10 cellular contexts compared by ENCODE assay signal in genomic region chr12:124654666-124655316, GRCh38.
DNase-seq lines count a peak whose midpoint lies in the region; TF ChIP-seq lines count a peak whose summit lies in the region.
"Had no signal": no experiment of that assay in that cellular context is flagged by ENCODE, and none has a peak within 500 bp of the region (broad histone marks: within the 10 kb centered on the region; RNA-seq: fewer than 3 reads in every experiment).

No MANE protein-coding gene starts in this region.

- no peak for TF ChIP-seq CTCF in esophagus squamous epithelium (IDR thresholded peaks at IDR 0.05)
- no peak for TF ChIP-seq CTCF in nephron (IDR thresholded peaks at IDR 0.05; ENCODE audit: unreplicated experiment in 3 of 3)

- peak overlapping the region in 2 of 4 donors; percentile 24 to 50 for H3K4me3 ChIP-seq in esophagus squamous epithelium

- H3K27ac ChIP-seq in esophagus squamous epithelium, result peak overlapping the region; percentile 60 to 90 (median 83)

- peak; percentile 52 for DNase-seq in A172 (ENCODE audit: low spot score)
- peak; percentile 61 for DNase-seq in NCI-H69 (lab: John Stamatoyannopoulos, UW)
- DNase-seq in esophagus squamous epithelium (lab: John Stamatoyannopoulos, UW), result no peak
- no peak for DNase-seq in inferior parietal cortex (ENCODE audit: extremely low spot score)
- DNase-seq in superior temporal gyrus (ENCODE audit: extremely low spot score), result no peak
- DNase-seq in DMS114 treated with DMSO at 0.1 percent for 48 hours (lab: John Stamatoyannopoulos, UW; ENCODE audit: unreplicated experiment), result no peak
- no peak for DNase-seq in activated naive CD4-positive, alpha-beta T cell treated with anti-CD3 and anti-CD28 coated beads, Interleukin-2, amount 50 U/mL, for 16 hours
- DNase-seq: CD4-positive, alpha-beta memory T cell had no signal

- intact Hi-C loops in esophagus squamous epithelium (cut with DNase I), result no loop called here

- H3K4me1 Mint-ChIP-seq in nephron, result peaks cover 51% of the 10 kb centered on the region
- H3K4me1 Mint-ChIP-seq: CD4-positive, alpha-beta memory T cell had no signal

- peaks cover 7% of the 10 kb centered on the region for H3K36me3 Mint-ChIP-seq in nephron (ENCODE audit: low read depth)
- H3K36me3 Mint-ChIP-seq: CD4-positive, alpha-beta memory T cell had no signal

- H3K27ac Mint-ChIP-seq in nephron, result peak overlapping the region; percentile 85 to 92 (median 85)
- H3K27ac Mint-ChIP-seq: CD4-positive, alpha-beta memory T cell; memory B cell had no signal

- no peak for TF ChIP-seq POLR2A in esophagus squamous epithelium (IDR thresholded peaks at IDR 0.05)

- H3K4me3 Mint-ChIP-seq in nephron, result peak overlapping the region; percentile 12 to 41 (median 40)
- H3K4me3 Mint-ChIP-seq: CD4-positive, alpha-beta memory T cell; memory B cell had no signal

- no peaks in the 10 kb centered on the region for H3K9me3 ChIP-seq in esophagus squamous epithelium

- 43 to 46% methylated on average over 20 to 21 of the region's 21 CpGs for WGBS in esophagus squamous epithelium, 2 donors

- H3K27me3 Mint-ChIP-seq in nephron (ENCODE audit: low read depth), result peaks cover 24% of the 10 kb centered on the region

- no peaks in the 10 kb centered on the region for H3K36me3 ChIP-seq in esophagus squamous epithelium

- H3K4me1 ChIP-seq in esophagus squamous epithelium, result peaks cover 17 to 39% (median 22%) of the 10 kb centered on the region in 3 donors

- H3K27me3 ChIP-seq in esophagus squamous epithelium, result peaks cover 0 to 33% (median 0%) of the 10 kb centered on the region in 4 donors

- H3K9me3 Mint-ChIP-seq in nephron, result peaks cover 5% of the 10 kb centered on the region

Comparison
In these comparisons a context has a peak if more than half of its experiments do, and no peak if none do; other contexts are left out.
1. DNase-seq: peak in A172 (single experiment) and NCI-H69 (single experiment); none in esophagus squamous epithelium (single experiment), inferior parietal cortex (single experiment), superior temporal gyrus (single experiment), DMS114 treated with DMSO at 0.1 percent for 48 hours (single experiment) and activated naive CD4-positive, alpha-beta T cell treated with anti-CD3 and anti-CD28 coated beads, Interleukin-2, amount 50 U/mL, for 16 hours (single experiment).